In the genomic region with DNA sequence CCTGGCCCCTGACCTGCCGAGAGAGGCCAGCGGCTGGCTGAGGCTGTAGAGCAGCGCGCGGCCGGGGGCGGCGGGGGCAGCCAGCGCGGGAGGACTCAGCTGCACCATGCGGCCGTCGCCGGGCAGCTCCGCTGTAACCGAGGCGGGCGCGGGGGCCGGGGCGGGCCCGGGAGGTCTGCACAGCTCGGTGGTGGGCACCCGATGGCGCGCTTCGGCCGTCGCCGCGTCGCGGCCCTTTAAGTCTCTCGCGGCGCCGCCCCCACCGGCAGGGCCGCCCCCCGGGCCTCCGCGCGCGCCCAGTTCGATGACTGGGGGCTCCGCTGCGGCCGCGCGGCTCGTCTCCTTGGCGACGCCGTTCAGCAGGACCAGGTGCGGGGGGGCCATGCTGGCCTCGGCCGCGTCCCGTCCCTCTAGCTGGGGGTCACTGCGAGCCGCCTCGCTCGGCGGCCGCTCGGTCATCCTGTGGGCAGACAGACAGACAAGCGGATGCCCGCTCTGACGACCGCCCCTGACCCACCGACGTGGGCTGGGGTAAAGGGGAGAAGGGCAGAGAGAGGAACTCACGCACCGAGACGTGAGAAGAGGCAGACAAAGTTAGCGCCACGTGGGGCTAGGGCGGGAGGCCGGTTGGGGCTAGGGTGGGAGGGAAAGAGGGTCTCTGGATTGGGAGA, we compare ENCODE assay signal across 1 cellular context.
TF ChIP-seq lines count a peak whose summit lies in the region.

No MANE protein-coding gene starts in this region.

TF ChIP-seq in GM23338, 12 proteins besides CTCF, POLR2A, EP300 and RAD21 (continued from another document):
- TF ChIP-seq, protein P1, sequence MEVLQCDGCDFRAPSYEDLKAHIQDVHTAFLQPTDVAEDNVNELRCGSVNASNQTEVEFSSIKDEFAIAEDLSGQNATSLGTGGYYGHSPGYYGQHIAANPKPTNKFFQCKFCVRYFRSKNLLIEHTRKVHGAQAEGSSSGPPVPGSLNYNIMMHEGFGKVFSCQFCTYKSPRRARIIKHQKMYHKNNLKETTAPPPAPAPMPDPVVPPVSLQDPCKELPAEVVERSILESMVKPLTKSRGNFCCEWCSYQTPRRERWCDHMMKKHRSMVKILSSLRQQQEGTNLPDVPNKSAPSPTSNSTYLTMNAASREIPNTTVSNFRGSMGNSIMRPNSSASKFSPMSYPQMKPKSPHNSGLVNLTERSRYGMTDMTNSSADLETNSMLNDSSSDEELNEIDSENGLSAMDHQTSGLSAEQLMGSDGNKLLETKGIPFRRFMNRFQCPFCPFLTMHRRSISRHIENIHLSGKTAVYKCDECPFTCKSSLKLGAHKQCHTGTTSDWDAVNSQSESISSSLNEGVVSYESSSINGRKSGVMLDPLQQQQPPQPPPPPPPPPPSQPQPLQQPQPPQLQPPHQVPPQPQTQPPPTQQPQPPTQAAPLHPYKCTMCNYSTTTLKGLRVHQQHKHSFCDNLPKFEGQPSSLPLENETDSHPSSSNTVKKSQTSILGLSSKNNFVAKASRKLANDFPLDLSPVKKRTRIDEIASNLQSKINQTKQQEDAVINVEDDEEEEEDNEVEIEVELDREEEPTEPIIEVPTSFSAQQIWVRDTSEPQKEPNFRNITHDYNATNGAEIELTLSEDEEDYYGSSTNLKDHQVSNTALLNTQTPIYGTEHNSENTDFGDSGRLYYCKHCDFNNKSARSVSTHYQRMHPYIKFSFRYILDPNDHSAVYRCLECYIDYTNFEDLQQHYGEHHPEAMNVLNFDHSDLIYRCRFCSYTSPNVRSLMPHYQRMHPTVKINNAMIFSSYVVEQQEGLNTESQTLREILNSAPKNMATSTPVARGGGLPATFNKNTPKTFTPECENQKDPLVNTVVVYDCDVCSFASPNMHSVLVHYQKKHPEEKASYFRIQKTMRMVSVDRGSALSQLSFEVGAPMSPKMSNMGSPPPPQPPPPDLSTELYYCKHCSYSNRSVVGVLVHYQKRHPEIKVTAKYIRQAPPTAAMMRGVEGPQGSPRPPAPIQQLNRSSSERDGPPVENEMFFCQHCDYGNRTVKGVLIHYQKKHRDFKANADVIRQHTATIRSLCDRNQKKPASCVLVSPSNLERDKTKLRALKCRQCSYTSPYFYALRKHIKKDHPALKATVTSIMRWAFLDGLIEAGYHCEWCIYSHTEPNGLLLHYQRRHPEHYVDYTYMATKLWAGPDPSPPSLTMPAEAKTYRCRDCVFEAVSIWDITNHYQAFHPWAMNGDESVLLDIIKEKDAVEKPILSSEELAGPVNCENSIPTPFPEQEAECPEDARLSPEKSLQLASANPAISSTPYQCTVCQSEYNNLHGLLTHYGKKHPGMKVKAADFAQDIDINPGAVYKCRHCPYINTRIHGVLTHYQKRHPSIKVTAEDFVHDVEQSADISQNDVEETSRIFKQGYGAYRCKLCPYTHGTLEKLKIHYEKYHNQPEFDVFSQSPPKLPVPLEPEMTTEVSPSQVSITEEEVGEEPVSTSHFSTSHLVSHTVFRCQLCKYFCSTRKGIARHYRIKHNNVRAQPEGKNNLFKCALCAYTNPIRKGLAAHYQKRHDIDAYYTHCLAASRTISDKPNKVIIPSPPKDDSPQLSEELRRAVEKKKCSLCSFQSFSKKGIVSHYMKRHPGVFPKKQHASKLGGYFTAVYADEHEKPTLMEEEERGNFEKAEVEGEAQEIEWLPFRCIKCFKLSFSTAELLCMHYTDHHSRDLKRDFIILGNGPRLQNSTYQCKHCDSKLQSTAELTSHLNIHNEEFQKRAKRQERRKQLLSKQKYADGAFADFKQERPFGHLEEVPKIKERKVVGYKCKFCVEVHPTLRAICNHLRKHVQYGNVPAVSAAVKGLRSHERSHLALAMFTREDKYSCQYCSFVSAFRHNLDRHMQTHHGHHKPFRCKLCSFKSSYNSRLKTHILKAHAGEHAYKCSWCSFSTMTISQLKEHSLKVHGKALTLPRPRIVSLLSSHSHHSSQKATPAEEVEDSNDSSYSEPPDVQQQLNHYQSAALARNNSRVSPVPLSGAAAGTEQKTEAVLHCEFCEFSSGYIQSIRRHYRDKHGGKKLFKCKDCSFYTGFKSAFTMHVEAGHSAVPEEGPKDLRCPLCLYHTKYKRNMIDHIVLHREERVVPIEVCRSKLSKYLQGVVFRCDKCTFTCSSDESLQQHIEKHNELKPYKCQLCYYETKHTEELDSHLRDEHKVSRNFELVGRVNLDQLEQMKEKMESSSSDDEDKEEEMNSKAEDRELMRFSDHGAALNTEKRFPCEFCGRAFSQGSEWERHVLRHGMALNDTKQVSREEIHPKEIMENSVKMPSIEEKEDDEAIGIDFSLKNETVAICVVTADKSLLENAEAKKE (CRISPR knock-in tag; IDR thresholded peaks at IDR 0.05) = no peak
- TF ChIP-seq EZH2 (IDR thresholded peaks at IDR 0.05; ENCODE audit: low read depth, unreplicated experiment) (peak; percentile 74), ZNF114 (CRISPR knock-in tag; IDR thresholded peaks at IDR 0.05) (no peak), CREB1 (CRISPR knock-in tag; IDR thresholded peaks at IDR 0.05; ENCODE audit: low read depth) (no peak), EZH2phosphoT487 (IDR thresholded peaks at IDR 0.05; ENCODE audit: unreplicated experiment) (peak; percentile 84), NANOG (IDR thresholded peaks at IDR 0.05; ENCODE audit: borderline replicate concordance) (no peak), STAT1 (IDR thresholded peaks at IDR 0.05; ENCODE audit: unreplicated experiment) (no peak)
